In genomic region chr20:62628691-62629090, GRCh38 we compare ENCODE assay signal across 13 cellular contexts. TPM values are rescaled to one million over a fixed set of nuclear protein-coding genes. Genes with fewer than 3 reads are reported as not detected.
DNase-seq lines count a peak whose midpoint lies in the region; ATAC-seq and TF ChIP-seq lines count a peak whose summit lies in the region.
"Had no signal": no experiment of that assay in that cellular context is flagged by ENCODE, and none has a peak within 500 bp of the region (broad histone marks: within the 10 kb centered on the region; RNA-seq: fewer than 3 reads in every experiment).

No MANE protein-coding gene starts in this region.

- DNase-seq in A172 (ENCODE audit: low spot score) (peak; percentile 59), Daoy (ENCODE audit: low read depth) (peak; percentile 66), Panc1 (ENCODE audit: low read depth, low spot score) (no peak), iPS-NIHi7 (ENCODE audit: extremely low spot score) (peak; percentile 51), SK-N-DZ (ENCODE audit: low spot score) (no peak), immature natural killer cell (no peak), cortex of kidney (lab: John Stamatoyannopoulos, UW) (no peak)
- no peak for DNase-seq in naive thymus-derived CD4-positive, alpha-beta T cell
- DNase-seq: activated naive CD8-positive, alpha-beta T cell treated with anti-CD3 and anti-CD28 coated beads for 36 hours; C1 segment of cervical spinal cord; colonic mucosa; NCI-H748 treated with DMSO at 0.1 percent for 48 hours; stimulated activated CD4-positive, alpha-beta T cell treated with anti-CD3 and anti-CD28 coated beads, Interleukin-12 subunit alpha, Interleukin-12 subunit beta, amount 100 ng/mL, for 4 hours had no signal

- H3K27ac ChIP-seq in Panc1 (ENCODE audit: low read length): peak overlapping the region; percentile 95
- H3K27ac ChIP-seq in naive thymus-derived CD4-positive, alpha-beta T cell (ENCODE audit: low read depth, low read length): no peak overlapping the region
- H3K27ac ChIP-seq: colonic mucosa had no signal

- H3K27me3 Mint-ChIP-seq in immature natural killer cell (ENCODE audit: low read depth in 3 of 3): peaks cover 0 to 4% (median 1%) of the 10 kb centered on the region in 3 donors
- peaks cover 0 to 16% (median 7%) of the 10 kb centered on the region in 5 donors for H3K27me3 Mint-ChIP-seq in naive thymus-derived CD4-positive, alpha-beta T cell
- H3K27me3 Mint-ChIP-seq: activated naive CD8-positive, alpha-beta T cell treated with anti-CD3 and anti-CD28 coated beads for 36 hours had no signal

- H3K27me3 ChIP-seq in Panc1 (ENCODE audit: control insufficient read depth, insufficient read depth, low read length): no peaks in the 10 kb centered on the region
- H3K27me3 ChIP-seq in naive thymus-derived CD4-positive, alpha-beta T cell (ENCODE audit: control insufficient read depth in 2 of 2, insufficient read depth in 2 of 2, low read length in 2 of 2): no peaks in the 10 kb centered on the region
- H3K27me3 ChIP-seq: colonic mucosa had no signal

- TF ChIP-seq CTCF in Panc1 (IDR thresholded peaks at IDR 0.05): no peak

- H3K4me3 ChIP-seq in Panc1 (ENCODE audit: low read depth in 2 of 2, low read length in 2 of 2): no peak overlapping the region
- no peak overlapping the region for H3K4me3 ChIP-seq in naive thymus-derived CD4-positive, alpha-beta T cell (ENCODE audit: low read length)
- H3K4me3 ChIP-seq: colonic mucosa had no signal

- POLR2A ChIA-PET in Panc1 (lab: Charles Lee): interaction anchor here (0.6 kb wide), 2 partner anchors 108 to 148 kb away, joined by 3 to 11 read pairs; no protein-coding TSS in a partner anchor
- POLR2A ChIA-PET in naive thymus-derived CD4-positive, alpha-beta T cell (lab: Charles Lee): no interaction called here

- H3K4me1 ChIP-seq in Panc1 (ENCODE audit: control insufficient read depth, insufficient read depth, low read length): peaks cover 40% of the 10 kb centered on the region
- H3K4me1 ChIP-seq in naive thymus-derived CD4-positive, alpha-beta T cell (ENCODE audit: control insufficient read depth in 2 of 2, insufficient read depth in 2 of 2, low read length in 2 of 2): peaks cover 2 to 7% of the 10 kb centered on the region in 2 donors

- H3K4me3 Mint-ChIP-seq in immature natural killer cell: no peak overlapping the region
- H3K4me3 Mint-ChIP-seq in naive thymus-derived CD4-positive, alpha-beta T cell: no peak overlapping the region
- H3K4me3 Mint-ChIP-seq: activated naive CD8-positive, alpha-beta T cell treated with anti-CD3 and anti-CD28 coated beads for 36 hours had no signal

- H3K9me3 ChIP-seq in Panc1 (ENCODE audit: control insufficient read depth, insufficient read depth, low read depth, low read length): no peaks in the 10 kb centered on the region
- no peaks in the 10 kb centered on the region for H3K9me3 ChIP-seq in naive thymus-derived CD4-positive, alpha-beta T cell (ENCODE audit: control insufficient read depth in 2 of 3, low read length in 3 of 3)
- H3K9me3 ChIP-seq: colonic mucosa had no signal

- no peaks in the 10 kb centered on the region for H3K36me3 ChIP-seq in Panc1 (ENCODE audit: control insufficient read depth, insufficient read depth, low read length)
- no peaks in the 10 kb centered on the region for H3K36me3 ChIP-seq in naive thymus-derived CD4-positive, alpha-beta T cell (ENCODE audit: control insufficient read depth in 2 of 3, insufficient read depth in 3 of 3, low read length in 3 of 3)
- H3K36me3 ChIP-seq: colonic mucosa had no signal

- H3K27ac Mint-ChIP-seq in immature natural killer cell: peak overlapping the region in 1 of 6 donors; percentile 77
- H3K27ac Mint-ChIP-seq in naive thymus-derived CD4-positive, alpha-beta T cell: peak overlapping the region in 2 of 9 donors; percentile 59 to 70
- H3K27ac Mint-ChIP-seq: activated naive CD8-positive, alpha-beta T cell treated with anti-CD3 and anti-CD28 coated beads for 36 hours had no signal

- peak; percentile 37 for ATAC-seq in Panc1
- no peak for ATAC-seq in naive thymus-derived CD4-positive, alpha-beta T cell

- peaks cover 9 to 15% of the 10 kb centered on the region in 2 donors for H3K4me1 Mint-ChIP-seq in immature natural killer cell
- H3K4me1 Mint-ChIP-seq in naive thymus-derived CD4-positive, alpha-beta T cell: peaks cover 4 to 26% (median 5%) of the 10 kb centered on the region in 7 donors

- no peaks in the 10 kb centered on the region for H3K9me3 Mint-ChIP-seq in immature natural killer cell
- H3K9me3 Mint-ChIP-seq in naive thymus-derived CD4-positive, alpha-beta T cell: no peaks in the 10 kb centered on the region
- H3K9me3 Mint-ChIP-seq: activated naive CD8-positive, alpha-beta T cell treated with anti-CD3 and anti-CD28 coated beads for 36 hours had no signal

- no TSS peak for BruUV-seq in Panc1 (replicated peaks; lab: Mats Ljungman, UMichigan)

- CTCF ChIA-PET in Panc1 (lab: Charles Lee): no interaction called here
- CTCF ChIA-PET in naive thymus-derived CD4-positive, alpha-beta T cell (lab: Charles Lee): no interaction called here

- H3K36me3 Mint-ChIP-seq in immature natural killer cell: no peaks in the 10 kb centered on the region
- no peaks in the 10 kb centered on the region for H3K36me3 Mint-ChIP-seq in naive thymus-derived CD4-positive, alpha-beta T cell
- H3K36me3 Mint-ChIP-seq: activated naive CD8-positive, alpha-beta T cell treated with anti-CD3 and anti-CD28 coated beads for 36 hours had no signal

- in situ Hi-C loops in Panc1 (cut with HindIII; ENCODE audit: low pct_unique_long_range_greater_than_20kb, low sequenced_read_pairs): no loop called here

- intact Hi-C loops in Panc1 (cut with micrococcal nuclease; ENCODE audit: unreplicated experiment): no loop called here
- intact Hi-C loops in naive thymus-derived CD4-positive, alpha-beta T cell (cut with micrococcal nuclease): no loop called here

RNA-seq across cellular contexts. Expression of gene SLCO4A1, which starts 13.6 kb away (rescaled TPM):
- 26.5 and 34.8 TPM in 2 replicates for total RNA-seq in A172 (2014; rRNA removed; shearing (Covaris generic))
- 15.4 and 16.3 TPM in 2 replicates for total RNA-seq in Daoy (2014; rRNA removed; shearing (Covaris generic))
- total RNA-seq in Panc1 (2021; ENCODE audit: unreplicated experiment): 167 TPM
- 145 TPM for polyA plus RNA-seq in Panc1 (2012; ENCODE audit: insufficient read length)
- polyA plus RNA-seq in SK-N-DZ (2014; cell fraction: cytosol; rRNA removed): 12.0 and 18.7 TPM in 2 replicates
- polyA plus RNA-seq in SK-N-DZ (2014; cell fraction: nucleus; rRNA removed): 32.1 and 36.3 TPM in 2 replicates
- under 1 TPM in 2 of 3 donors, not detected in 1; 0.34 to 0.40 TPM for polyA plus RNA-seq in immature natural killer cell
- total RNA-seq in naive thymus-derived CD4-positive, alpha-beta T cell: 10 to 100 TPM in 1 of 5 experiments, 1 to 10 TPM in 2, under 1 TPM in 2; 0.81 to 45.5 (median 1.4) TPM
- under 1 TPM; 0.36 to 0.39 TPM for polyA plus RNA-seq in naive thymus-derived CD4-positive, alpha-beta T cell

Comparison
In these comparisons a context has a peak if more than half of its experiments do, and no peak if none do; other contexts are left out.
1. DNase-seq: peak in A172 (single experiment), Daoy (single experiment) and iPS-NIHi7 (single experiment); none in Panc1 (single experiment), SK-N-DZ (single experiment), immature natural killer cell (0 of 3), naive thymus-derived CD4-positive, alpha-beta T cell (0 of 9) and cortex of kidney (single experiment).